19 cellular contexts compared by ENCODE assay signal in genomic region chr9:6923081-6923480, GRCh38.
DNase-seq lines count a peak whose midpoint lies in the region; ATAC-seq and TF ChIP-seq lines count a peak whose summit lies in the region.
"Had no signal": no experiment of that assay in that cellular context is flagged by ENCODE, and none has a peak within 500 bp of the region (broad histone marks: within the 10 kb centered on the region; RNA-seq: fewer than 3 reads in every experiment).

No MANE protein-coding gene starts in this region.

- H3K9me3 ChIP-seq in T-helper 17 cell (ENCODE audit: control insufficient read depth, low read length, poor library complexity, severe bottlenecking) = no peaks in the 10 kb centered on the region
- H3K9me3 ChIP-seq: A549, SJSA1 had no signal

- ATAC-seq in activated T-cell treated with anti-CD3 and anti-CD28 coated beads, Interleukin-2, amount 50 U/mL, for 72 hours (replicated peaks in 1 of 2) = peak in 1 of 2 donors; percentile 35
- no peak for ATAC-seq in T-helper 17 cell
- no peak for ATAC-seq in central memory CD8-positive, alpha-beta T cell (replicated peaks; ENCODE audit: extremely low read depth, poor library complexity, severe bottlenecking)
- ATAC-seq: A549, Right ventricle myocardium inferior had no signal

- H3K9me3 Mint-ChIP-seq in activated T-cell treated with anti-CD3 and anti-CD28 coated beads, Interleukin-2, amount 50 U/mL, for 72 hours = peaks cover 2 to 3% of the 10 kb centered on the region in 2 donors
- H3K9me3 Mint-ChIP-seq in central memory CD8-positive, alpha-beta T cell = no peaks in the 10 kb centered on the region
- H3K9me3 Mint-ChIP-seq in HFFc6 = no peaks in the 10 kb centered on the region

- H3K4me1 Mint-ChIP-seq in activated T-cell treated with anti-CD3 and anti-CD28 coated beads, Interleukin-2, amount 50 U/mL, for 72 hours (ENCODE audit: low read depth) = peaks cover 44% of the 10 kb centered on the region
- H3K4me1 Mint-ChIP-seq in T-helper 17 cell (peaks cover 47% of the 10 kb centered on the region), HFFc6 (ENCODE audit: low read depth) (peaks cover 16% of the 10 kb centered on the region)
- H3K4me1 Mint-ChIP-seq in central memory CD8-positive, alpha-beta T cell = peaks cover 84% of the 10 kb centered on the region

- no peak for TF ChIP-seq CTCF in HFFc6 (IDR thresholded peaks at IDR 0.05)

- no peak for DNase-seq in activated T-cell treated with anti-CD3 and anti-CD28 coated beads, Interleukin-2, amount 50 U/mL, for 72 hours
- no peak for DNase-seq in activated T-cell treated with anti-CD3 and anti-CD28 coated beads, Interleukin-2, amount 50 U/mL, for 1 hour
- no peak for DNase-seq in T-helper 17 cell
- DNase-seq in central memory CD8-positive, alpha-beta T cell (ENCODE audit: low spot score in 2 of 2) = no peak
- no peak for DNase-seq in HFFc6
- DNase-seq in COR-L47 (lab: John Stamatoyannopoulos, UW) = no peak
- no peak for DNase-seq in NCI-H1092 (lab: John Stamatoyannopoulos, UW)
- DNase-seq: DMS79, Karpas-422, MV-4-11, NCI-H1417, NCI-H1694 treated with DMSO at 0.1 percent for 48 hours, NCI-H2081 treated with DMSO at 0.1 percent for 48 hours, NCI-H524 treated with DMSO at 0.1 percent for 48 hours had no signal

- no peaks in the 10 kb centered on the region for H3K27me3 Mint-ChIP-seq in activated T-cell treated with anti-CD3 and anti-CD28 coated beads, Interleukin-2, amount 50 U/mL, for 72 hours (ENCODE audit: low read depth)
- H3K27me3 Mint-ChIP-seq in T-helper 17 cell (no peaks in the 10 kb centered on the region), HFFc6 (ENCODE audit: insufficient read depth) (no peaks in the 10 kb centered on the region; the same call in 1 of the 2 replicates)
- H3K27me3 Mint-ChIP-seq in central memory CD8-positive, alpha-beta T cell = no peaks in the 10 kb centered on the region
- H3K27me3 Mint-ChIP-seq: B cell had no signal

- H3K36me3 Mint-ChIP-seq in activated T-cell treated with anti-CD3 and anti-CD28 coated beads, Interleukin-2, amount 50 U/mL, for 72 hours (ENCODE audit: insufficient read depth in 2 of 2) = peaks cover 2 to 6% of the 10 kb centered on the region in 2 donors
- H3K36me3 Mint-ChIP-seq in T-helper 17 cell (ENCODE audit: low read depth) (peaks cover 14% of the 10 kb centered on the region), HFFc6 (ENCODE audit: low read depth) (no peaks in the 10 kb centered on the region; the same call in 1 of the 2 replicates)
- H3K36me3 Mint-ChIP-seq in central memory CD8-positive, alpha-beta T cell (ENCODE audit: insufficient read depth) = peaks cover 4% of the 10 kb centered on the region

- peak overlapping the region in 1 of 2 donors; percentile 15 for H3K4me3 Mint-ChIP-seq in activated T-cell treated with anti-CD3 and anti-CD28 coated beads, Interleukin-2, amount 50 U/mL, for 72 hours
- H3K4me3 Mint-ChIP-seq in T-helper 17 cell = no peak overlapping the region
- no peak overlapping the region for H3K4me3 Mint-ChIP-seq in central memory CD8-positive, alpha-beta T cell
- H3K4me3 Mint-ChIP-seq in HFFc6 = no peak overlapping the region
- H3K4me3 Mint-ChIP-seq: B cell, CD14-positive monocyte had no signal

- H3K27ac Mint-ChIP-seq in activated T-cell treated with anti-CD3 and anti-CD28 coated beads, Interleukin-2, amount 50 U/mL, for 72 hours = peak overlapping the region; percentile 26
- H3K27ac Mint-ChIP-seq in T-helper 17 cell (peak overlapping the region; percentile 19), HFFc6 (no peak overlapping the region)
- peak overlapping the region; percentile 42 for H3K27ac Mint-ChIP-seq in central memory CD8-positive, alpha-beta T cell (ENCODE audit: low read depth)
